Comparison of ENCODE assay signal across 16 cellular contexts in genomic region chr10:70253878-70254765, GRCh38. TPM values are rescaled to one million over a fixed set of nuclear protein-coding genes. Genes with fewer than 3 reads are reported as not detected.
"Had no signal": no experiment of that assay in that cellular context is flagged by ENCODE, and none has a peak within 500 bp of the region (broad histone marks: within the 10 kb centered on the region; RNA-seq: fewer than 3 reads in every experiment).

No MANE protein-coding gene starts in this region.

- ATAC-seq: body of pancreas, left lobe of liver had no signal

- H3K27ac Mint-ChIP-seq: activated CD4-positive, alpha-beta memory T cell treated with anti-CD3 and anti-CD28 coated beads, Interleukin-2, amount 10 ng/mL, durations not matched to agents 7 days and 5 days; activated naive CD4-positive, alpha-beta T cell treated with anti-CD3 and anti-CD28 coated beads, Interleukin-2, amount 10 ng/mL, durations not matched to agents 7 days and 5 days; activated T-helper 1 cell treated with anti-CD3 and anti-CD28 coated beads, Interleukin-12 subunit alpha, Interleukin-12 subunit beta, Interleukin-2, Interleukin-4 antibody, amounts not matched to agents 30 ng/mL and 10 ng/mL and 1 ng/mL, durations not matched to agents 14 hours and 24 hours and 36 hours; memory B cell; nephron; stimulated activated naive CD8-positive, alpha-beta T cell treated with anti-CD3 and anti-CD28 coated beads, Interleukin-15, Interleukin-2, amounts not matched to agents 100 ng/mL and 50 ng/mL, for 24 hours had no signal

- DNase-seq: activated CD4-positive, alpha-beta memory T cell treated with anti-CD3 and anti-CD28 coated beads, Interleukin-2, amount 10 ng/mL, durations not matched to agents 7 days and 5 days; activated CD8-positive, alpha-beta memory T cell treated with anti-CD3 and anti-CD28 coated beads, Interleukin-2, amount 50 U/mL, for 4 hours; adrenal gland; body of pancreas; esophagus squamous epithelium; foreskin fibroblast; ovary; stimulated activated CD4-positive, alpha-beta T cell treated with anti-CD3 and anti-CD28 coated beads, Interleukin-4, amount 100 ng/mL, for 1 hour; stimulated activated CD8-positive, alpha-beta memory T cell treated with anti-CD3 and anti-CD28 coated beads, Interleukin-4, amount 100 ng/mL, for 48 hours; thyroid gland had no signal

- H3K9me3 ChIP-seq: adrenal gland, body of pancreas, esophagus squamous epithelium, ovary, thyroid gland had no signal

- H3K4me3 ChIP-seq: adrenal gland, body of pancreas, ovary, thyroid gland had no signal

- H3K9me3 Mint-ChIP-seq: activated CD4-positive, alpha-beta memory T cell treated with anti-CD3 and anti-CD28 coated beads, Interleukin-2, amount 10 ng/mL, durations not matched to agents 7 days and 5 days; activated naive CD4-positive, alpha-beta T cell treated with anti-CD3 and anti-CD28 coated beads, Interleukin-2, amount 10 ng/mL, durations not matched to agents 7 days and 5 days; activated T-helper 1 cell treated with anti-CD3 and anti-CD28 coated beads, Interleukin-12 subunit alpha, Interleukin-12 subunit beta, Interleukin-2, Interleukin-4 antibody, amounts not matched to agents 30 ng/mL and 10 ng/mL and 1 ng/mL, durations not matched to agents 14 hours and 24 hours and 36 hours; memory B cell; nephron; stimulated activated naive CD8-positive, alpha-beta T cell treated with anti-CD3 and anti-CD28 coated beads, Interleukin-15, Interleukin-2, amounts not matched to agents 100 ng/mL and 50 ng/mL, for 24 hours had no signal

- H3K36me3 Mint-ChIP-seq: activated naive CD4-positive, alpha-beta T cell treated with anti-CD3 and anti-CD28 coated beads, Interleukin-2, amount 10 ng/mL, durations not matched to agents 7 days and 5 days; memory B cell had no signal

- H3K4me3 Mint-ChIP-seq: activated CD4-positive, alpha-beta memory T cell treated with anti-CD3 and anti-CD28 coated beads, Interleukin-2, amount 10 ng/mL, durations not matched to agents 7 days and 5 days; activated naive CD4-positive, alpha-beta T cell treated with anti-CD3 and anti-CD28 coated beads, Interleukin-2, amount 10 ng/mL, durations not matched to agents 7 days and 5 days; activated T-helper 1 cell treated with anti-CD3 and anti-CD28 coated beads, Interleukin-12 subunit alpha, Interleukin-12 subunit beta, Interleukin-2, Interleukin-4 antibody, amounts not matched to agents 30 ng/mL and 10 ng/mL and 1 ng/mL, durations not matched to agents 14 hours and 24 hours and 36 hours; nephron; stimulated activated naive CD8-positive, alpha-beta T cell treated with anti-CD3 and anti-CD28 coated beads, Interleukin-15, Interleukin-2, amounts not matched to agents 100 ng/mL and 50 ng/mL, for 24 hours had no signal

- H3K4me1 ChIP-seq: adrenal gland had no signal

- H3K4me1 Mint-ChIP-seq: memory B cell, nephron had no signal

- H3K36me3 ChIP-seq: adrenal gland, esophagus squamous epithelium, ovary, thyroid gland had no signal

- H3K27me3 ChIP-seq: body of pancreas, ovary had no signal

- H3K27ac ChIP-seq: adrenal gland, body of pancreas, esophagus squamous epithelium, ovary, thyroid gland had no signal

RNA-seq across cellular contexts. Expression of gene NPFFR1, which starts 29.7 kb away (rescaled TPM):
- total RNA-seq: activated CD4-positive, alpha-beta memory T cell treated with anti-CD3 and anti-CD28 coated beads, Interleukin-2, amount 10 ng/mL, durations not matched to agents 7 days and 5 days; activated T-helper 1 cell treated with anti-CD3 and anti-CD28 coated beads, Interleukin-12 subunit alpha, Interleukin-12 subunit beta, Interleukin-2, Interleukin-4 antibody, amounts not matched to agents 30 ng/mL and 10 ng/mL and 1 ng/mL, durations not matched to agents 14 hours and 24 hours and 36 hours; body of pancreas; left lobe of liver had no signal
